8 cellular contexts compared by ENCODE assay signal in genomic region chrX:40105016-40105790, GRCh38. TPM values are rescaled to one million over a fixed set of nuclear protein-coding genes. Genes with fewer than 3 reads are reported as not detected.
DNase-seq lines count a peak whose midpoint lies in the region; ATAC-seq lines count a peak whose summit lies in the region.

No MANE protein-coding gene starts in this region.

- peak overlapping the region; percentile 84 for H3K4me3 Mint-ChIP-seq in T-helper 2 cell treated with Interferon-gamma antibody and Interleukin-4, amounts not matched to agents 5 μg/mL and 100 μg/mL, for 36 hours
- H3K4me3 Mint-ChIP-seq in naive thymus-derived CD8-positive, alpha-beta T cell: peak overlapping the region; percentile 71 to 89 (median 80)

- POLR2A ChIA-PET in naive thymus-derived CD8-positive, alpha-beta T cell (lab: Charles Lee): interaction anchor here (0.6 to 4.6 kb wide), 13 partner anchors 8 to 336 kb away, joined by 3 to 55 read pairs (median 3); partner anchors contain the start of gene BCOR

- H3K36me3 Mint-ChIP-seq in T-helper 2 cell treated with Interferon-gamma antibody and Interleukin-4, amounts not matched to agents 5 μg/mL and 100 μg/mL, for 36 hours (ENCODE audit: low read depth): no peaks in the 10 kb centered on the region
- H3K36me3 Mint-ChIP-seq in naive thymus-derived CD8-positive, alpha-beta T cell: no peaks in the 10 kb centered on the region

- no peaks in the 10 kb centered on the region for H3K9me3 Mint-ChIP-seq in T-helper 2 cell treated with Interferon-gamma antibody and Interleukin-4, amounts not matched to agents 5 μg/mL and 100 μg/mL, for 36 hours
- peaks cover 0 to 2% (median 0%) of the 10 kb centered on the region in 9 donors for H3K9me3 Mint-ChIP-seq in naive thymus-derived CD8-positive, alpha-beta T cell

- ATAC-seq in HG02642 (IDR thresholded peaks at IDR 0.05; ENCODE audit: poor library complexity, unreplicated experiment) (peak; percentile 42), HG02852 (IDR thresholded peaks at IDR 0.05; ENCODE audit: unreplicated experiment) (no peak)
- peak; percentile 33 to 34 for ATAC-seq in naive thymus-derived CD8-positive, alpha-beta T cell

- H3K27ac Mint-ChIP-seq in T-helper 2 cell treated with Interferon-gamma antibody and Interleukin-4, amounts not matched to agents 5 μg/mL and 100 μg/mL, for 36 hours: peak overlapping the region; percentile 82
- H3K27ac Mint-ChIP-seq in naive thymus-derived CD8-positive, alpha-beta T cell: peak overlapping the region in 4 of 10 donors; percentile 44 to 81 (median 58)

- DNase-seq in NCI-H146 (lab: John Stamatoyannopoulos, UW) (peak; percentile 67), NCI-H146 treated with DMSO at 0.1 percent for 48 hours (lab: John Stamatoyannopoulos, UW; ENCODE audit: unreplicated experiment) (no peak), epithelial cell of prostate (ENCODE audit: low read depth, low spot score) (no peak), HuH-7.5 (ENCODE audit: low spot score) (no peak)
- peak; percentile 56 for DNase-seq in T-helper 2 cell treated with Interferon-gamma antibody and Interleukin-4, amounts not matched to agents 5 μg/mL and 100 μg/mL, for 36 hours (ENCODE audit: low spot score)
- peak in 1 of 10 donors; percentile 42 for DNase-seq in naive thymus-derived CD8-positive, alpha-beta T cell

- H3K4me1 Mint-ChIP-seq in T-helper 2 cell treated with Interferon-gamma antibody and Interleukin-4, amounts not matched to agents 5 μg/mL and 100 μg/mL, for 36 hours (ENCODE audit: low read depth): peaks cover 9% of the 10 kb centered on the region
- H3K4me1 Mint-ChIP-seq in naive thymus-derived CD8-positive, alpha-beta T cell: peaks cover 2 to 12% (median 9%) of the 10 kb centered on the region in 4 donors

- H3K27me3 Mint-ChIP-seq in T-helper 2 cell treated with Interferon-gamma antibody and Interleukin-4, amounts not matched to agents 5 μg/mL and 100 μg/mL, for 36 hours (ENCODE audit: low read depth): no peaks in the 10 kb centered on the region
- no peaks in the 10 kb centered on the region for H3K27me3 Mint-ChIP-seq in naive thymus-derived CD8-positive, alpha-beta T cell

- H3K27ac ChIP-seq in epithelial cell of prostate: peak overlapping the region; percentile 51

RNA-seq across cellular contexts. Expression of gene BCOR, which starts 7.4 kb away (rescaled TPM):
- 10 to 100 TPM; 31.6 to 35.9 TPM for total RNA-seq in naive thymus-derived CD8-positive, alpha-beta T cell
- polyA plus RNA-seq in naive thymus-derived CD8-positive, alpha-beta T cell: 1 to 10 TPM; 2.5 to 7.7 (median 6.6) TPM

Comparison
In these comparisons a context has a peak if more than half of its experiments do, and no peak if none do; other contexts are left out.
1. DNase-seq: peak in NCI-H146 (single experiment) and T-helper 2 cell treated with Interferon-gamma antibody and Interleukin-4, amounts not matched to agents 5 μg/mL and 100 μg/mL, for 36 hours (single experiment); none in NCI-H146 treated with DMSO at 0.1 percent for 48 hours (single experiment), epithelial cell of prostate (single experiment) and HuH-7.5 (single experiment).